ENCODE assay signal across 8 cellular contexts in the genomic region with DNA sequence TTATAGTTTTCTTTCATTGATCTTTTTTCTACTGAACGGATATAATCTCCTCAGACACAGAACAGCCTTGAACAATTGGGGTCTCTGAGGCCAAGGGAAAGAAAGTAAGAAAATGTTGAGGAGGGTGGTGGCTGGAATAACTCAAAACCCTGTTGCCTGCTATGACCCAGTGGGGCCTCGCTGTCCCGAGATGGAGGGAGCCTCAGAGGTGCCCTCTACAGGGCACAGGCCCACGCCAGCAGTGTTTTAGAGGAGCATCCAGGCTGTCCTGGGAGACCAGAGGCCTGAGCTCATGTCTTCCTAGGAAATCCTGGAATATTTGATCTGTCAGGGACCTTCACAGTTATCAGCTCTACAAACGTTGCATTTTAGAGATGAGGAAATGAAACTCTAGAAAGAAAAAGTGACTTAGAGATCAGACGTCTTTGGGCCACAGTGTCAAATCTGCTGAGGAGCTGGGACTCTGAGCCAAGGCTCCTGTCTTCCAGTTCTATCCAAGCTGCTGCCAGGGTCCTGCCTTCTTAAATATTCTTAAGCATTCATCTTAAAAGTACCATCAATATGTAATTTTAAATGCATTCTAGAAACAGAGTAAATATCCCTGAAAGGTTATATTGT. TPM values are rescaled to one million over a fixed set of nuclear protein-coding genes. Genes with fewer than 3 reads are reported as not detected.
A peak's percentile ranks its signal among the peaks of the same experiment; 100 is the strongest.
DNase-seq lines count a peak whose midpoint lies in the region; ATAC-seq and TF ChIP-seq lines count a peak whose summit lies in the region.

No MANE protein-coding gene starts in this region.

- intact Hi-C loops in activated CD4-positive, alpha-beta T cell treated with anti-CD3 and anti-CD28 coated beads for 36 hours (cut with DNase I, micrococcal nuclease): loop anchor here in 1 of 2 experiments (1.0 to 10.0 kb wide), 4 partner anchors 89 to 244 kb away; no protein-coding TSS in a partner anchor

- peaks cover 7% of the 10 kb centered on the region for H3K4me1 Mint-ChIP-seq in activated CD4-positive, alpha-beta T cell treated with anti-CD3 and anti-CD28 coated beads for 36 hours
- peaks cover 0 to 4% of the 10 kb centered on the region in 2 donors for H3K4me1 Mint-ChIP-seq in natural killer cell treated with Interleukin-12 subunit alpha and Interleukin-12 subunit beta and Interleukin-15 and Interleukin-18, amount 100 ng/mL, for 72 hours (ENCODE audit: low read depth in 2 of 2)

- DNase-seq in DMS153 (lab: John Stamatoyannopoulos, UW): peak; percentile 7
- no peak for DNase-seq in DMS153 treated with DMSO at 0.1 percent for 48 hours (lab: John Stamatoyannopoulos, UW; ENCODE audit: unreplicated experiment)
- DNase-seq in HuH-7.5 (ENCODE audit: low spot score): peak; percentile 43
- peak; percentile 65 for DNase-seq in activated CD4-positive, alpha-beta T cell treated with anti-CD3 and anti-CD28 coated beads for 36 hours
- DNase-seq in erythroblast (lab: John Stamatoyannopoulos, UW): peak; percentile 51 to 67
- no peak for DNase-seq in natural killer cell treated with Interleukin-12 subunit alpha and Interleukin-12 subunit beta and Interleukin-15 and Interleukin-18, amount 100 ng/mL, for 72 hours (ENCODE audit: low spot score)
- no peak for DNase-seq in hippocampal formation (lab: John Stamatoyannopoulos, UW)

- no peaks in the 10 kb centered on the region for H3K36me3 Mint-ChIP-seq in activated CD4-positive, alpha-beta T cell treated with anti-CD3 and anti-CD28 coated beads for 36 hours (ENCODE audit: low read depth)
- no peaks in the 10 kb centered on the region for H3K36me3 Mint-ChIP-seq in natural killer cell treated with Interleukin-12 subunit alpha and Interleukin-12 subunit beta and Interleukin-15 and Interleukin-18, amount 100 ng/mL, for 72 hours

- H3K4me3 Mint-ChIP-seq in activated CD4-positive, alpha-beta T cell treated with anti-CD3 and anti-CD28 coated beads for 36 hours: no peak overlapping the region
- H3K4me3 Mint-ChIP-seq in natural killer cell treated with Interleukin-12 subunit alpha and Interleukin-12 subunit beta and Interleukin-15 and Interleukin-18, amount 100 ng/mL, for 72 hours: no peak overlapping the region

- no peak for TF ChIP-seq POLR2A in erythroblast (IDR thresholded peaks at IDR 0.05; ENCODE audit: low read length)

- H3K27ac Mint-ChIP-seq in activated CD4-positive, alpha-beta T cell treated with anti-CD3 and anti-CD28 coated beads for 36 hours: no peak overlapping the region
- no peak overlapping the region for H3K27ac Mint-ChIP-seq in natural killer cell treated with Interleukin-12 subunit alpha and Interleukin-12 subunit beta and Interleukin-15 and Interleukin-18, amount 100 ng/mL, for 72 hours

- H3K9me3 Mint-ChIP-seq in activated CD4-positive, alpha-beta T cell treated with anti-CD3 and anti-CD28 coated beads for 36 hours (ENCODE audit: low read depth): no peaks in the 10 kb centered on the region
- H3K9me3 Mint-ChIP-seq in natural killer cell treated with Interleukin-12 subunit alpha and Interleukin-12 subunit beta and Interleukin-15 and Interleukin-18, amount 100 ng/mL, for 72 hours: no peaks in the 10 kb centered on the region

- ATAC-seq in GM21526 (IDR thresholded peaks at IDR 0.05; ENCODE audit: low FRiP score, unreplicated experiment): peak; percentile 51
- peak; percentile 88 for ATAC-seq in activated CD4-positive, alpha-beta T cell treated with anti-CD3 and anti-CD28 coated beads for 36 hours
- peak; percentile 69 to 73 for ATAC-seq in natural killer cell treated with Interleukin-12 subunit alpha and Interleukin-12 subunit beta and Interleukin-15 and Interleukin-18, amount 100 ng/mL, for 72 hours

- CTCF ChIA-PET in activated CD4-positive, alpha-beta T cell treated with anti-CD3 and anti-CD28 coated beads for 36 hours (lab: Charles Lee): interaction anchor here (0.6 to 3.2 kb wide), 12 partner anchors 8 to 247 kb away, joined by 3 to 10 read pairs (median 3); partner anchors contain the start of gene ALDH5A1

- no peaks in the 10 kb centered on the region for H3K27me3 Mint-ChIP-seq in activated CD4-positive, alpha-beta T cell treated with anti-CD3 and anti-CD28 coated beads for 36 hours
- no peaks in the 10 kb centered on the region for H3K27me3 Mint-ChIP-seq in natural killer cell treated with Interleukin-12 subunit alpha and Interleukin-12 subunit beta and Interleukin-15 and Interleukin-18, amount 100 ng/mL, for 72 hours

- POLR2A ChIA-PET in activated CD4-positive, alpha-beta T cell treated with anti-CD3 and anti-CD28 coated beads for 36 hours (lab: Charles Lee): no interaction called here

RNA-seq across cellular contexts. Expression of gene ALDH5A1, which starts 26.3 kb away (rescaled TPM):
- total RNA-seq in activated CD4-positive, alpha-beta T cell treated with anti-CD3 and anti-CD28 coated beads for 36 hours: 10 to 100 TPM; 16.5 to 18.8 TPM
- 1 to 10 TPM; 2.3 to 3.1 TPM for total RNA-seq in natural killer cell treated with Interleukin-12 subunit alpha and Interleukin-12 subunit beta and Interleukin-15 and Interleukin-18, amount 100 ng/mL, for 72 hours

RNA-seq across cellular contexts. Expression of gene GPLD1, which starts 31.7 kb away (rescaled TPM):
- under 1 TPM; 0.62 to 0.67 TPM for total RNA-seq in activated CD4-positive, alpha-beta T cell treated with anti-CD3 and anti-CD28 coated beads for 36 hours
- under 1 TPM; 0.45 to 0.81 TPM for total RNA-seq in natural killer cell treated with Interleukin-12 subunit alpha and Interleukin-12 subunit beta and Interleukin-15 and Interleukin-18, amount 100 ng/mL, for 72 hours

Comparison
In these comparisons a context has a peak if more than half of its experiments do, and no peak if none do; other contexts are left out.
1. DNase-seq: peak in DMS153 (single experiment), HuH-7.5 (single experiment), activated CD4-positive, alpha-beta T cell treated with anti-CD3 and anti-CD28 coated beads for 36 hours (single experiment) and erythroblast (2 of 2); none in DMS153 treated with DMSO at 0.1 percent for 48 hours (single experiment), natural killer cell treated with Interleukin-12 subunit alpha and Interleukin-12 subunit beta and Interleukin-15 and Interleukin-18, amount 100 ng/mL, for 72 hours (single experiment) and hippocampal formation (0 of 2).
2. RNA of gene ALDH5A1, which starts 26.3 kb away (total RNA-seq): 16.5 to 18.8 TPM in activated CD4-positive, alpha-beta T cell treated with anti-CD3 and anti-CD28 coated beads for 36 hours; 2.3 to 3.1 TPM in natural killer cell treated with Interleukin-12 subunit alpha and Interleukin-12 subunit beta and Interleukin-15 and Interleukin-18, amount 100 ng/mL, for 72 hours; every median in the first group is over 4 times any median in the second.
3. Peak in every context shown above with its lines, with median percentiles within 50 percentile points of each other: ATAC-seq.